ENCODE assay signal across 19 cellular contexts in the genomic region with DNA sequence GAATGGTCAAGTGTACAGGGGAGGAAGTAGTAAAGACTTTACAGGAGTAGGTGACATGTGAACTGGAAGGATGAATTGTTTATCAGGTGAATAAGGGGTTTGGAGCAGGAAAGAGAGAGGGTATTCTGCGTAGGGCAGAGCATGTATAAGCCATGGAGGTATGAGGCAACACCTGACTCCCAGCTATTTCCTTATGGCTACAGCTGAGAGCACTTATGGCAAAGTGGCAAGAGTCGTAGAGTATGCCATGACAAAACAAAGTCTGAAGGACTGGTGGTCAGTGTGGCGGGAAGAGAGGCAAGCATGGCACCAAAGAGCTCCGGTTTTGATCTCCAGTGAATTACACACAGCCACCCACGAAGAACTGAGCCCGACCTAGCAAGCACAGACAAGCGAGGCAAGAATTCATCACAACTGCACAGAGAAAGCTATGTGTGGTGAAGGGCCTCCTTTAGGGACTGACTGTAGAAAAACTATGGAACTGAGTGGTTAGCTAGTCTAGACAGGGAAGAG. TPM values are rescaled to one million over a fixed set of nuclear protein-coding genes. Genes with fewer than 3 reads are reported as not detected.
"Had no signal": no experiment of that assay in that cellular context is flagged by ENCODE, and none has a peak within 500 bp of the region (broad histone marks: within the 10 kb centered on the region; RNA-seq: fewer than 3 reads in every experiment).

No MANE protein-coding gene starts in this region.

- H3K9me3 ChIP-seq: breast epithelium, ovary, sigmoid colon, spleen, vagina had no signal

- H3K36me3 ChIP-seq: breast epithelium, neural progenitor cell, ovary had no signal

- H3K4me1 ChIP-seq: breast epithelium, vagina had no signal

- H3K27ac ChIP-seq: breast epithelium, neural progenitor cell, ovary, sigmoid colon, spleen, vagina had no signal

- DNase-seq: activated CD4-positive, alpha-beta T cell treated with anti-CD3 and anti-CD28 coated beads, Interleukin-2, amount 10 ng/mL, durations not matched to agents 7 days and 5 days; activated CD4-positive, CD25-positive, alpha-beta regulatory T cell; activated CD8-positive, alpha-beta memory T cell treated with anti-CD3 and anti-CD28 coated beads, Interleukin-2, amount 50 U/mL, for 48 hours; activated gamma-delta T cell treated with Interleukin-2 at 50 U/mL for 16 hours; activated naive CD8-positive, alpha-beta T cell treated with anti-CD3 and anti-CD28 coated beads, Interleukin-2, amount 10 ng/mL, durations not matched to agents 7 days and 5 days; activated T-cell treated with anti-CD3 and anti-CD28 coated beads, Interleukin-2, amount 50 U/mL, for 72 hours; aorta; endodermal cell; erythroblast; ovary; sigmoid colon; spleen; stimulated activated naive CD8-positive, alpha-beta T cell treated with anti-CD3 and anti-CD28 coated beads, Interleukin-15, amount 100 ng/mL, for 72 hours had no signal

- ATAC-seq: activated T-cell treated with anti-CD3 and anti-CD28 coated beads, Interleukin-2, amount 50 U/mL, for 72 hours; left lobe of liver; stimulated activated naive CD8-positive, alpha-beta T cell treated with anti-CD3 and anti-CD28 coated beads, Interleukin-15, amount 100 ng/mL, for 72 hours had no signal

- H3K4me3 ChIP-seq: breast epithelium, neural progenitor cell, ovary, sigmoid colon, spleen, vagina had no signal

- H3K27me3 ChIP-seq: breast epithelium, neural progenitor cell, ovary, sigmoid colon, spleen, vagina had no signal

RNA-seq across cellular contexts. Expression of gene MPL, which starts 39.2 kb away (rescaled TPM):
- total RNA-seq: activated CD4-positive, alpha-beta T cell treated with anti-CD3 and anti-CD28 coated beads, Interleukin-2, amount 10 ng/mL, durations not matched to agents 7 days and 5 days; activated naive CD8-positive, alpha-beta T cell treated with anti-CD3 and anti-CD28 coated beads, Interleukin-2, amount 10 ng/mL, durations not matched to agents 7 days and 5 days; activated T-cell treated with anti-CD3 and anti-CD28 coated beads, Interleukin-2, amount 50 U/mL, for 72 hours; breast epithelium; chondrocyte; mesothelial cell of epicardium; sigmoid colon; vagina had no signal
- polyA plus RNA-seq: sigmoid colon, spleen had no signal
